25 cellular contexts compared by ENCODE assay signal in the genomic region with DNA sequence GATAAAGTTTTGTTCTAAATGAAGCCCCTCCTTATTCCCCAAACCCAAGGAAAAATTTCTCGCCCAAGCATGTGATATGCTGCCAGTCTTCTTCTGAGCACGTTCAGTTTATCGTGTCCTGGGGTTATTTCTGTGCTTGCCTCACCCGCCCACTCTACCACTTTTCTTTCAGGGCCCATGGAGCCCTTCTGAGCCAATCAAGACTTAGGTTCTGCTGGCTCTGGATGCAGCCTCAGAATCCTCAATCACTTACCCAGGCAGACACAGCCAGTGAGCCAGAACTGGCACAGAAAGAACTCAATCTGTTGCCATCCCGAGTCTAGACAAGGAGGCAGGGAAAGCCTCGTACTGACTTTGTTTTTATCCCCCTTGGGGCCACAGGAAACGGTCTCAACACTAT. TPM values are rescaled to one million over a fixed set of nuclear protein-coding genes. Genes with fewer than 3 reads are reported as not detected.
"Had no signal": no experiment of that assay in that cellular context is flagged by ENCODE, and none has a peak within 500 bp of the region (broad histone marks: within the 10 kb centered on the region; RNA-seq: fewer than 3 reads in every experiment).

No MANE protein-coding gene starts in this region.

- H3K36me3 ChIP-seq: neutrophil, pancreas, right lobe of liver, sigmoid colon, stomach, thoracic aorta, tibial artery, transverse colon, upper lobe of right lung, uterus had no signal

- H3K9me3 ChIP-seq: neutrophil, pancreas, psoas muscle, right lobe of liver, sigmoid colon, stomach, thoracic aorta, tibial artery, transverse colon, upper lobe of right lung, uterus had no signal

- H3K4me3 ChIP-seq: pancreas, psoas muscle, right lobe of liver, sigmoid colon, stomach, thoracic aorta, tibial artery, transverse colon, upper lobe of right lung, uterus had no signal

- DNase-seq: naive thymus-derived CD8-positive, alpha-beta T cell; nephron progenitor cell; pancreas; psoas muscle; right cardiac atrium; right lobe of liver; sigmoid colon; small intestine; stimulated activated CD4-positive, alpha-beta T cell treated with anti-CD3 and anti-CD28 coated beads, Interleukin-15, amount 100 ng/mL, for 24 hours; stimulated activated CD4-positive, alpha-beta T cell treated with anti-CD3 and anti-CD28 coated beads, Interleukin-2, amount 100 ng/mL, for 24 hours; stimulated activated CD4-positive, alpha-beta T cell treated with anti-CD3 and anti-CD28 coated beads, Interleukin-2, amount 100 ng/mL, for 48 hours; stimulated activated CD4-positive, alpha-beta T cell treated with anti-CD3 and anti-CD28 coated beads, Interleukin-4, amount 100 ng/mL, for 24 hours; stimulated activated naive B cell treated with anti-CD40 and anti-IgM and Interleukin-4, amounts not matched to agents 10 μg/mL and 1 μg/mL and 100 μg/mL, for 72 hours; stimulated activated naive CD4-positive, alpha-beta T cell treated with Interleukin-2 at 50 U/mL for 16 hours; stomach; tibial artery; transverse colon; upper lobe of right lung; uterus had no signal

- H3K27ac ChIP-seq: neutrophil, pancreas, psoas muscle, right lobe of liver, sigmoid colon, stomach, thoracic aorta, tibial artery, transverse colon, upper lobe of right lung, uterus had no signal

- H3K27me3 ChIP-seq: neutrophil, pancreas, right lobe of liver, stomach, transverse colon, upper lobe of right lung, uterus had no signal

- H3K4me1 ChIP-seq: pancreas, psoas muscle, right lobe of liver, sigmoid colon, stomach, tibial artery, transverse colon, upper lobe of right lung, uterus had no signal

RNA-seq across cellular contexts. Expression of a gene that starts 34.1 kb away (rescaled TPM):
- total RNA-seq: naive thymus-derived CD8-positive, alpha-beta T cell; natural killer cell treated with Interleukin-12 subunit alpha and Interleukin-12 subunit beta and Interleukin-15 and Interleukin-18, amount 100 ng/mL, for 72 hours; osteocyte; progenitor cell of endocrine pancreas; renal cortical epithelial cell; stomach; thoracic aorta; transverse colon; upper lobe of right lung had no signal
